In genomic region chr13:86710013-86710412, GRCh38 we compare ENCODE assay signal across 15 cellular contexts.
"Had no signal": no experiment of that assay in that cellular context is flagged by ENCODE, and none has a peak within 500 bp of the region (broad histone marks: within the 10 kb centered on the region; RNA-seq: fewer than 3 reads in every experiment).

No MANE protein-coding gene starts in this region.

- DNase-seq: activated CD4-positive, alpha-beta T cell treated with anti-CD3 and anti-CD28 coated beads, Interleukin-2, amount 10 ng/mL, durations not matched to agents 7 days and 5 days; activated CD8-positive, alpha-beta T cell treated with anti-CD3 and anti-CD28 coated beads, Interleukin-2, amount 10 ng/mL, durations not matched to agents 7 days and 5 days; activated gamma-delta T cell treated with Interleukin-2 at 50 U/mL for 16 hours; anterior cingulate cortex; body of pancreas; heart right ventricle; left colon; stimulated activated CD4-positive, alpha-beta T cell treated with anti-CD3 and anti-CD28 coated beads, Interleukin-2, amount 100 ng/mL, for 48 hours; stimulated activated naive CD4-positive, alpha-beta T cell treated with Interleukin-2 at 50 U/mL for 16 hours; upper lobe of left lung had no signal

- H3K36me3 ChIP-seq: cardiac muscle cell, heart right ventricle, thoracic aorta, upper lobe of left lung had no signal

- H3K4me3 ChIP-seq: body of pancreas, cardiac muscle cell, heart right ventricle, thoracic aorta, upper lobe of left lung had no signal

- H3K27ac ChIP-seq: body of pancreas, cardiac muscle cell, heart right ventricle, thoracic aorta, upper lobe of left lung, VCaP had no signal

- H3K9me3 ChIP-seq: thoracic aorta, upper lobe of left lung had no signal

- ATAC-seq: activated CD4-positive, CD25-positive, alpha-beta regulatory T cell treated with anti-CD3 and anti-CD28 coated beads, Interleukin-2, amount 50 U/mL, for 24 hours; activated CD8-positive, alpha-beta T cell treated with anti-CD3 and anti-CD28 coated beads, Interleukin-2, amount 10 ng/mL, durations not matched to agents 7 days and 5 days; body of pancreas; heart right ventricle; left colon; natural killer cell treated with Interleukin-12 subunit alpha and Interleukin-12 subunit beta and Interleukin-15 and Interleukin-18, amount 100 ng/mL, for 72 hours had no signal

- H3K27me3 ChIP-seq: body of pancreas, cardiac muscle cell, heart right ventricle, upper lobe of left lung had no signal

- H3K4me1 ChIP-seq: body of pancreas, heart right ventricle, upper lobe of left lung had no signal
